ENCODE assay signal across 15 cellular contexts in the genomic region with DNA sequence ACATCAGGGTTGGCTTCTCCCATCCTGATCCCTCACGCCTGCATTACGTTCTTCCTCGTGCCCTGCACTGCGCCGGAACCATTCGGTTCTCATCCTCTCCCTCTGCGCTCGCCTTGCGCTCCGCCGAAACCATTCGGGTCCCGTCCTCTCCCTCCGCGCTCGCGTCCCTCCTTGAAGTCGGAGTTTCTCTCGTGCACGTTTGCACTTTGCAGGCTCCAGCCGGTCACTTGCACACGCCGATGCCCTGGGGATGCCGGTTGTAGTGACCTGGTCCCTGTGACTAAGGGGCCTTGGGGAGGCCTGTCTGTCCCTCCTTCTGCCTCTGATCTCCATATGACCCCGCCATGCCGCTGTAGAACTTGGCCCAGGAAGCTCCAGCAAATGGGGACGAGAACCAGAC.
DNase-seq lines count a peak whose midpoint lies in the region; ATAC-seq and TF ChIP-seq lines count a peak whose summit lies in the region.
"Had no signal": no experiment of that assay in that cellular context is flagged by ENCODE, and none has a peak within 500 bp of the region (broad histone marks: within the 10 kb centered on the region; RNA-seq: fewer than 3 reads in every experiment).

No MANE protein-coding gene starts in this region.

- peaks cover 0 to 4% (median 0%) of the 10 kb centered on the region in 11 experiments; a peak in 2 of 22 replicates for H3K9me3 ChIP-seq in BLaER1 treated with 17β-estradiol and CSF1 and Interleukin-3, amounts not matched to agents 10 nM and 100 nM (replicated peaks in 1 of 11)

- H3K9ac ChIP-seq in BLaER1 treated with 17β-estradiol and CSF1 and Interleukin-3, amounts not matched to agents 10 nM and 100 nM, result peak overlapping the region in 1 of 11 experiments; percentile 21; a peak in 1 of 22 replicates

- H3K9me3 Mint-ChIP-seq in activated T-helper 1 cell treated with anti-CD3 and anti-CD28 coated beads, Interleukin-12 subunit alpha, Interleukin-12 subunit beta, Interleukin-2, Interleukin-4 antibody, amounts not matched to agents 30 ng/mL and 10 ng/mL and 1 ng/mL, durations not matched to agents 14 hours and 24 hours and 36 hours, result peaks cover 6% of the 10 kb centered on the region
- peaks cover 14% of the 10 kb centered on the region for H3K9me3 Mint-ChIP-seq in Calu3 (ENCODE audit: low read depth, unreplicated experiment)
- H3K9me3 Mint-ChIP-seq: CD8-positive, alpha-beta T cell had no signal

- intact Hi-C loops in activated T-helper 1 cell treated with anti-CD3 and anti-CD28 coated beads, Interleukin-12 subunit alpha, Interleukin-12 subunit beta, Interleukin-2, Interleukin-4 antibody, amounts not matched to agents 30 ng/mL and 10 ng/mL and 1 ng/mL, durations not matched to agents 14 hours and 24 hours and 36 hours (cut with micrococcal nuclease), result no loop called here
- intact Hi-C loops in Calu3 (cut with micrococcal nuclease; ENCODE audit: unreplicated experiment), result no loop called here

- no peak overlapping the region for H3K4me3 Mint-ChIP-seq in activated T-helper 1 cell treated with anti-CD3 and anti-CD28 coated beads, Interleukin-12 subunit alpha, Interleukin-12 subunit beta, Interleukin-2, Interleukin-4 antibody, amounts not matched to agents 30 ng/mL and 10 ng/mL and 1 ng/mL, durations not matched to agents 14 hours and 24 hours and 36 hours
- no peak overlapping the region for H3K4me3 Mint-ChIP-seq in Calu3 (ENCODE audit: low read depth, unreplicated experiment)
- H3K4me3 Mint-ChIP-seq: CD8-positive, alpha-beta T cell; GM23338 had no signal

- H3K36me3 Mint-ChIP-seq in activated T-helper 1 cell treated with anti-CD3 and anti-CD28 coated beads, Interleukin-12 subunit alpha, Interleukin-12 subunit beta, Interleukin-2, Interleukin-4 antibody, amounts not matched to agents 30 ng/mL and 10 ng/mL and 1 ng/mL, durations not matched to agents 14 hours and 24 hours and 36 hours (ENCODE audit: low read depth), result no peaks in the 10 kb centered on the region
- no peaks in the 10 kb centered on the region for H3K36me3 Mint-ChIP-seq in Calu3 (ENCODE audit: insufficient read depth, unreplicated experiment)
- H3K36me3 Mint-ChIP-seq: CD8-positive, alpha-beta T cell had no signal

- no peaks in the 10 kb centered on the region for H3K27me3 Mint-ChIP-seq in activated T-helper 1 cell treated with anti-CD3 and anti-CD28 coated beads, Interleukin-12 subunit alpha, Interleukin-12 subunit beta, Interleukin-2, Interleukin-4 antibody, amounts not matched to agents 30 ng/mL and 10 ng/mL and 1 ng/mL, durations not matched to agents 14 hours and 24 hours and 36 hours (ENCODE audit: insufficient read depth)
- H3K27me3 Mint-ChIP-seq in Calu3 (ENCODE audit: unreplicated experiment), result no peaks in the 10 kb centered on the region

- TF ChIP-seq CTCF in Calu3 (IDR thresholded peaks at IDR 0.05; ENCODE audit: unreplicated experiment), result no peak

- peak overlapping the region in 10 of 11 experiments; percentile 70 to 90 (median 80); a peak in 20 of 22 replicates for H3K4me2 ChIP-seq in BLaER1 treated with 17β-estradiol and CSF1 and Interleukin-3, amounts not matched to agents 10 nM and 100 nM
- H3K4me2 ChIP-seq: GM23338 had no signal

- H3K27ac Mint-ChIP-seq in activated T-helper 1 cell treated with anti-CD3 and anti-CD28 coated beads, Interleukin-12 subunit alpha, Interleukin-12 subunit beta, Interleukin-2, Interleukin-4 antibody, amounts not matched to agents 30 ng/mL and 10 ng/mL and 1 ng/mL, durations not matched to agents 14 hours and 24 hours and 36 hours, result peak overlapping the region; percentile 47
- H3K27ac Mint-ChIP-seq in Calu3 (ENCODE audit: unreplicated experiment), result no peak overlapping the region
- H3K27ac Mint-ChIP-seq: CD8-positive, alpha-beta T cell; GM23338 had no signal

- H4K20me1 ChIP-seq in BLaER1 treated with 17β-estradiol and CSF1 and Interleukin-3, amounts not matched to agents 10 nM and 100 nM, result no peaks in the 10 kb centered on the region

- no peak overlapping the region for H3K4me3 ChIP-seq in BLaER1 treated with 17β-estradiol and CSF1 and Interleukin-3, amounts not matched to agents 10 nM and 100 nM
- H3K4me3 ChIP-seq: GM23338 had no signal

- no peak for DNase-seq in activated T-helper 1 cell treated with anti-CD3 and anti-CD28 coated beads, Interleukin-12 subunit alpha, Interleukin-12 subunit beta, Interleukin-2, Interleukin-4 antibody, amounts not matched to agents 30 ng/mL and 10 ng/mL and 1 ng/mL, durations not matched to agents 14 hours and 24 hours and 36 hours (ENCODE audit: low spot score)
- DNase-seq in mesenteric fat pad (ENCODE audit: low spot score), result peak; percentile 59
- DNase-seq in Calu3, result no peak
- no peak for DNase-seq in EL
- DNase-seq: ACHN; CD8-positive, alpha-beta T cell; DMS 273 treated with DMSO at 0.1 percent for 48 hours; DMS53; DND-41; H7 had no signal

- H3K36me3 ChIP-seq in BLaER1 treated with 17β-estradiol and CSF1 and Interleukin-3, amounts not matched to agents 10 nM and 100 nM, result no peaks in the 10 kb centered on the region

- CTCF ChIA-PET in Calu3 (lab: Charles Lee), result no interaction called here

- peak overlapping the region in 4 of 11 experiments; percentile 2 to 69 (median 42); a peak in 4 of 22 replicates for H3K27ac ChIP-seq in BLaER1 treated with 17β-estradiol and CSF1 and Interleukin-3, amounts not matched to agents 10 nM and 100 nM
- H3K27ac ChIP-seq: HL-60 had no signal

- peaks cover 0 to 15% (median 0%) of the 10 kb centered on the region in 11 experiments; a peak in 3 of 22 replicates for H3K27me3 ChIP-seq in BLaER1 treated with 17β-estradiol and CSF1 and Interleukin-3, amounts not matched to agents 10 nM and 100 nM

- no peaks in the 10 kb centered on the region for H3K4me1 Mint-ChIP-seq in activated T-helper 1 cell treated with anti-CD3 and anti-CD28 coated beads, Interleukin-12 subunit alpha, Interleukin-12 subunit beta, Interleukin-2, Interleukin-4 antibody, amounts not matched to agents 30 ng/mL and 10 ng/mL and 1 ng/mL, durations not matched to agents 14 hours and 24 hours and 36 hours (ENCODE audit: low read depth)
- H3K4me1 Mint-ChIP-seq in Calu3 (ENCODE audit: low read depth, unreplicated experiment), result no peaks in the 10 kb centered on the region
- H3K4me1 Mint-ChIP-seq: GM23338 had no signal

- BruUV-seq in Calu3 (replicated peaks; lab: Mats Ljungman, UMichigan), result no TSS peak

- peaks cover 16 to 99% (median 79%) of the 10 kb centered on the region in 10 experiments for H3K4me1 ChIP-seq in BLaER1 treated with 17β-estradiol and CSF1 and Interleukin-3, amounts not matched to agents 10 nM and 100 nM

- ATAC-seq in HG03139 (IDR thresholded peaks at IDR 0.05; ENCODE audit: unreplicated experiment) (no peak), GM21367 (IDR thresholded peaks at IDR 0.05; ENCODE audit: unreplicated experiment) (no peak)
- ATAC-seq: CD8-positive, alpha-beta T cell; GM23338 had no signal
